23 cellular contexts compared by ENCODE assay signal in genomic region chr2:52222128-52222527, GRCh38.
DNase-seq lines count a peak whose midpoint lies in the region; ATAC-seq, FAIRE-seq and TF ChIP-seq lines count a peak whose summit lies in the region.
"Had no signal": no experiment of that assay in that cellular context is flagged by ENCODE, and none has a peak within 500 bp of the region (broad histone marks: within the 10 kb centered on the region; RNA-seq: fewer than 3 reads in every experiment).

No MANE protein-coding gene starts in this region.

- H3K79me2 ChIP-seq in astrocyte (ENCODE audit: insufficient read depth, low read length): no peaks in the 10 kb centered on the region

- H3K27ac Mint-ChIP-seq in HFFc6: no peak overlapping the region
- H3K27ac Mint-ChIP-seq in astrocyte (ENCODE audit: unreplicated experiment): peak overlapping the region; percentile 2
- H3K27ac Mint-ChIP-seq in activated naive CD4-positive, alpha-beta T cell treated with anti-CD3 and anti-CD28 coated beads, Interleukin-2, amount 50 U/mL, for 72 hours: no peak overlapping the region
- H3K27ac Mint-ChIP-seq: activated CD4-positive, alpha-beta memory T cell treated with anti-CD3 and anti-CD28 coated beads, Interleukin-2, amount 10 ng/mL, durations not matched to agents 7 days and 5 days; activated naive CD4-positive, alpha-beta T cell treated with anti-CD3 and anti-CD28 coated beads, Interleukin-2, amount 50 U/mL, for 24 hours had no signal

- H3K4me1 ChIP-seq in astrocyte (ENCODE audit: insufficient read depth, low read length): no peaks in the 10 kb centered on the region
- H3K4me1 ChIP-seq: Caco-2, left lung had no signal

- H3K36me3 Mint-ChIP-seq in HFFc6 (ENCODE audit: low read depth) (no peaks in the 10 kb centered on the region), astrocyte (ENCODE audit: low read depth, unreplicated experiment) (no peaks in the 10 kb centered on the region)
- peaks cover 0 to 7% of the 10 kb centered on the region in 2 donors for H3K36me3 Mint-ChIP-seq in activated naive CD4-positive, alpha-beta T cell treated with anti-CD3 and anti-CD28 coated beads, Interleukin-2, amount 50 U/mL, for 72 hours
- H3K36me3 Mint-ChIP-seq: activated naive CD4-positive, alpha-beta T cell treated with anti-CD3 and anti-CD28 coated beads, Interleukin-2, amount 50 U/mL, for 24 hours had no signal

- H3K9me3 ChIP-seq in astrocyte (ENCODE audit: insufficient read depth, low read depth, low read length): no peaks in the 10 kb centered on the region
- H3K9me3 ChIP-seq: Caco-2, left lung, ovary had no signal

- DNase-seq in COLO829 (ENCODE audit: low spot score): peak; percentile 3
- DNase-seq in HFFc6: peak; percentile 44
- peak; percentile 49 for DNase-seq in astrocyte (ENCODE audit: low read depth)
- DNase-seq in iris pigment epithelial cell (ENCODE audit: low read depth): peak; percentile 77
- no peak for DNase-seq in activated naive CD4-positive, alpha-beta T cell treated with anti-CD3 and anti-CD28 coated beads, Interleukin-2, amount 50 U/mL, for 72 hours (ENCODE audit: low spot score in 2 of 2)
- no peak for DNase-seq in NCI-H526 treated with DMSO at 0.1 percent for 48 hours (lab: John Stamatoyannopoulos, UW)
- no peak for DNase-seq in HuH-7 (ENCODE audit: low spot score)
- DNase-seq: activated CD4-positive, alpha-beta memory T cell treated with anti-CD3 and anti-CD28 coated beads, Interleukin-2, amount 10 ng/mL, durations not matched to agents 7 days and 5 days; activated T-cell treated with anti-CD3 and anti-CD28 coated beads, Interleukin-2, amount 50 U/mL, for 48 hours; Caco-2; effector CD4-positive, alpha-beta T cell; GF-D8; left lung; NCI-H1417 treated with DMSO at 0.1 percent for 48 hours; ovary; stimulated activated CD4-positive, alpha-beta T cell treated with anti-CD3 and anti-CD28 coated beads, Interleukin-4, amount 100 ng/mL, for 4 hours; stimulated activated CD8-positive, alpha-beta memory T cell treated with anti-CD3 and anti-CD28 coated beads, Interleukin-4, amount 100 ng/mL, for 48 hours; T-helper 1 cell had no signal

- no peak overlapping the region for H3K27ac ChIP-seq in astrocyte (ENCODE audit: low read depth, low read length)
- H3K27ac ChIP-seq: cardiac muscle cell, left lung, ovary, VCaP had no signal

- FAIRE-seq in astrocyte (lab: Jason Lieb, UNC): no peak
- FAIRE-seq: GM12892 had no signal

- H3K9ac ChIP-seq in astrocyte (ENCODE audit: low read length): no peak overlapping the region

- H3K27me3 Mint-ChIP-seq in HFFc6 (ENCODE audit: insufficient read depth): no peaks in the 10 kb centered on the region
- H3K27me3 Mint-ChIP-seq in astrocyte (ENCODE audit: low read depth, unreplicated experiment): no peaks in the 10 kb centered on the region
- H3K27me3 Mint-ChIP-seq: activated CD4-positive, alpha-beta memory T cell treated with anti-CD3 and anti-CD28 coated beads, Interleukin-2, amount 10 ng/mL, durations not matched to agents 7 days and 5 days; activated naive CD4-positive, alpha-beta T cell treated with anti-CD3 and anti-CD28 coated beads, Interleukin-2, amount 50 U/mL, for 24 hours had no signal

- no peak for ATAC-seq in activated naive CD4-positive, alpha-beta T cell treated with anti-CD3 and anti-CD28 coated beads, Interleukin-2, amount 50 U/mL, for 72 hours
- no peak for ATAC-seq in HG03442 (IDR thresholded peaks at IDR 0.05; ENCODE audit: unreplicated experiment)
- ATAC-seq: left lung had no signal

- no peak overlapping the region for H3K4me3 ChIP-seq in astrocyte (ENCODE audit: insufficient read depth, low read depth, low read length)
- H3K4me3 ChIP-seq: cardiac muscle cell, left lung, ovary had no signal

- H4K20me1 ChIP-seq in astrocyte (ENCODE audit: insufficient read depth, low read length): no peaks in the 10 kb centered on the region

- H3K4me2 ChIP-seq in astrocyte (ENCODE audit: low read length): peak overlapping the region; percentile 6

- no peak overlapping the region for H2AFZ ChIP-seq in astrocyte (ENCODE audit: low read depth, low read length)

- no peaks in the 10 kb centered on the region for H3K36me3 ChIP-seq in astrocyte (ENCODE audit: insufficient read depth, low read length)
- H3K36me3 ChIP-seq: cardiac muscle cell, left lung, ovary had no signal

- H3K4me1 Mint-ChIP-seq in HFFc6 (ENCODE audit: low read depth) (peaks cover 13% of the 10 kb centered on the region), astrocyte (ENCODE audit: low read depth, unreplicated experiment) (no peaks in the 10 kb centered on the region)
- H3K4me1 Mint-ChIP-seq: activated CD4-positive, alpha-beta memory T cell treated with anti-CD3 and anti-CD28 coated beads, Interleukin-2, amount 10 ng/mL, durations not matched to agents 7 days and 5 days; activated naive CD4-positive, alpha-beta T cell treated with anti-CD3 and anti-CD28 coated beads, Interleukin-2, amount 50 U/mL, for 24 hours had no signal

- H3K9me3 Mint-ChIP-seq in HFFc6 (no peaks in the 10 kb centered on the region; the same call in 1 of the 2 replicates), astrocyte (ENCODE audit: unreplicated experiment) (no peaks in the 10 kb centered on the region)
- H3K9me3 Mint-ChIP-seq in activated naive CD4-positive, alpha-beta T cell treated with anti-CD3 and anti-CD28 coated beads, Interleukin-2, amount 50 U/mL, for 72 hours: peaks cover 15 to 17% of the 10 kb centered on the region in 2 donors

- H3K4me3 Mint-ChIP-seq in HFFc6 (no peak overlapping the region), astrocyte (ENCODE audit: unreplicated experiment) (no peak overlapping the region)
- H3K4me3 Mint-ChIP-seq: activated CD4-positive, alpha-beta memory T cell treated with anti-CD3 and anti-CD28 coated beads, Interleukin-2, amount 10 ng/mL, durations not matched to agents 7 days and 5 days; activated naive CD4-positive, alpha-beta T cell treated with anti-CD3 and anti-CD28 coated beads, Interleukin-2, amount 50 U/mL, for 24 hours had no signal

- H3K27me3 ChIP-seq in astrocyte (ENCODE audit: insufficient read depth, low read length): no peaks in the 10 kb centered on the region
- H3K27me3 ChIP-seq: cardiac muscle cell, left lung, ovary had no signal

- TF ChIP-seq CTCF in HFFc6 (IDR thresholded peaks at IDR 0.05): no peak
- no peak for TF ChIP-seq CTCF in astrocyte (IDR thresholded peaks at IDR 0.05; ENCODE audit: insufficient read depth, low read depth, low read length)

Comparison
In these comparisons a context has a peak if more than half of its experiments do, and no peak if none do; other contexts are left out.
1. DNase-seq: peak in COLO829 (single experiment), HFFc6 (single experiment), astrocyte (single experiment) and iris pigment epithelial cell (single experiment); none in activated naive CD4-positive, alpha-beta T cell treated with anti-CD3 and anti-CD28 coated beads, Interleukin-2, amount 50 U/mL, for 72 hours (0 of 2), NCI-H526 treated with DMSO at 0.1 percent for 48 hours (single experiment) and HuH-7 (single experiment).